In the genomic region with DNA sequence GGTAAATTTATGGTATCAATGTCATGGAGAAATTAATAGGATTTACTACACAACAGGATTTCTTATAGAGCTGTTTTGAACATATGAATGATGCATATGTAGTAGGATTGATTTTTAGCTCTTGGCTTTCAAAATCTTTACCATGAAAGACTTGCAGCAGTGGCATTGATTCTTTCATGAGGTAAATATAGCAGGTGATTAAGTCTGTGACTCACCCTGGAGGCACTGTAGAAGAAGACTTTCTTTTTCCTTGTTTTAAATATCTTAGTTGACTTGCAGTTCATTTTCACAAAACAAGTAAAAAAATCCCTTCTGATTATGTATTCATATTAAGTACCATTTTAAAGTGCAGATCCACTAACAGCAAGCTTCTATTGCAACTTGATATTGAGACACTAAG, we compare ENCODE assay signal across 23 cellular contexts.
DNase-seq lines count a peak whose midpoint lies in the region; ATAC-seq and TF ChIP-seq lines count a peak whose summit lies in the region.
"Had no signal": no experiment of that assay in that cellular context is flagged by ENCODE, and none has a peak within 500 bp of the region (broad histone marks: within the 10 kb centered on the region; RNA-seq: fewer than 3 reads in every experiment).

No MANE protein-coding gene starts in this region.

- no peaks in the 10 kb centered on the region for H3K36me3 ChIP-seq in PC-9 (ENCODE audit: low read depth)

- TF ChIP-seq CTCF in PC-9 (conservative IDR thresholded peaks at IDR 0.05) (no peak), epithelial cell of esophagus (IDR thresholded peaks at IDR 0.05; ENCODE audit: insufficient read depth, low read depth, low read length, missing control alignments) (no peak)

- peak overlapping the region; percentile 28; the same call in 1 of the 2 replicates for H3K27ac ChIP-seq in PC-9
- H3K27ac ChIP-seq: A549, dorsolateral prefrontal cortex had no signal

- H3K9me2 ChIP-seq in PC-9 (ENCODE audit: insufficient read depth), result no peaks in the 10 kb centered on the region

- H3K4me2 ChIP-seq in PC-9, result peak overlapping the region; percentile 51
- H3K4me2 ChIP-seq: A549 had no signal

- CTCF ChIA-PET in PC-9 (lab: Charles Lee), result no interaction called here

- POLR2A ChIA-PET in PC-9 (lab: Charles Lee; ENCODE audit: unreplicated experiment), result no interaction called here

- H3K27me3 ChIP-seq in PC-9 (ENCODE audit: insufficient read depth, low read depth), result no peaks in the 10 kb centered on the region
- H3K27me3 ChIP-seq: dorsolateral prefrontal cortex had no signal

- no TSS peak for BruUV-seq in PC-9 (replicated peaks; lab: Mats Ljungman, UMichigan)

- no peaks in the 10 kb centered on the region; the same call in 1 of the 2 replicates for H3F3A ChIP-seq in PC-9 (ENCODE audit: insufficient read depth, low read depth)

- peak overlapping the region; percentile 17; the same call in 1 of the 2 replicates for H2AFZ ChIP-seq in PC-9

- DNase-seq in EL (peak; percentile 13), PC-9 (peak in 1 of 2 experiments; percentile 60), epithelial cell of esophagus (ENCODE audit: low read depth) (peak; percentile 80), pons (ENCODE audit: low spot score) (peak; percentile 7), cardiac septum (ENCODE audit: low spot score) (no peak), ureter (ENCODE audit: low spot score) (no peak), GF-D8 (lab: John Stamatoyannopoulos, UW) (no peak), left cardiac atrium (no peak)
- DNase-seq: activated CD4-positive, alpha-beta T cell treated with anti-CD3 and anti-CD28 coated beads, Interleukin-2, amount 50 U/mL, for 1 hour; activated naive CD4-positive, alpha-beta T cell treated with anti-CD3 and anti-CD28 coated beads, Interleukin-2, amount 50 U/mL, for 16 hours; CD8-positive, alpha-beta T cell; dorsolateral prefrontal cortex; GDM1; H9; mucosa of descending colon; NCI-H1105; NCI-H2029; NCI-H526 treated with DMSO at 0.1 percent for 48 hours; nephron progenitor cell; posterior cingulate gyrus; T-helper 9 cell; trophoblast cell had no signal

- peak overlapping the region; percentile 21; the same call in 1 of the 2 replicates for H3K4me3 ChIP-seq in PC-9
- H3K4me3 ChIP-seq in epithelial cell of esophagus (ENCODE audit: low read length), result no peak overlapping the region
- H3K4me3 ChIP-seq: A549, dorsolateral prefrontal cortex, mucosa of descending colon had no signal

- no peaks in the 10 kb centered on the region for H3K79me2 ChIP-seq in PC-9 (ENCODE audit: low read depth)

- no peaks in the 10 kb centered on the region for H4K20me1 ChIP-seq in PC-9 (ENCODE audit: insufficient read depth)

- ATAC-seq in left cardiac atrium, result no peak
- ATAC-seq: A549; CD8-positive, alpha-beta T cell; mucosa of descending colon had no signal

- intact Hi-C loops in PC-9 (cut with micrococcal nuclease; ENCODE audit: unreplicated experiment) (loop anchor here (10.0 kb wide), 1 partner anchor 160 kb away; no protein-coding TSS in a partner anchor), cardiac septum (cut with DNase I) (no loop called here), left cardiac atrium (cut with DNase I) (no loop called here)

- H3K4me1 ChIP-seq in PC-9 (replicated peaks; ENCODE audit: insufficient read depth), result peaks cover 21% of the 10 kb centered on the region
- H3K4me1 ChIP-seq: A549 had no signal

- H3K9me3 ChIP-seq in PC-9 (ENCODE audit: insufficient read depth, low read depth), result peaks cover 6% of the 10 kb centered on the region; the same call in 1 of the 2 replicates
- H3K9me3 ChIP-seq: A549, mucosa of descending colon had no signal

Comparison
In these comparisons a context has a peak if more than half of its experiments do, and no peak if none do; other contexts are left out.
1. DNase-seq: peak in EL (single experiment), epithelial cell of esophagus (single experiment) and pons (single experiment); none in cardiac septum (single experiment), ureter (single experiment), GF-D8 (single experiment) and left cardiac atrium (single experiment).